1 cellular context compared by ENCODE assay signal in genomic region chr13:36919833-36920611, GRCh38.
TF ChIP-seq lines count a peak whose summit lies in the region.

SMAD9 (minus strand) TSS chr13:36920238; CDS start chr13:36879689, 40,549 bp downstream.

TF ChIP-seq in HepG2, 621 proteins besides CTCF, POLR2A, EP300 and RAD21 (continued from another document):
- peak; percentile 9; the same call in 1 of the 2 replicates for TF ChIP-seq MTA1 (CRISPR knock-in tag; IDR thresholded peaks at IDR 0.05; ENCODE audit: borderline replicate concordance)
- no peak for TF ChIP-seq SIN3A (IDR thresholded peaks at IDR 0.05; ENCODE audit: borderline replicate concordance, low read depth, low read length)
TF ChIP-seq in HepG2: peak in this region for 11.
